8 cellular contexts compared by ENCODE assay signal in genomic region chr4:76212301-76212700, GRCh38. TPM values are rescaled to one million over a fixed set of nuclear protein-coding genes. Genes with fewer than 3 reads are reported as not detected.
A peak's percentile ranks its signal among the peaks of the same experiment; 100 is the strongest.
DNase-seq lines count a peak whose midpoint lies in the region; ATAC-seq and TF ChIP-seq lines count a peak whose summit lies in the region.

No MANE protein-coding gene starts in this region.

- H3K79me2 ChIP-seq in OCI-LY1 (ENCODE audit: insufficient read depth, low read length), result no peaks in the 10 kb centered on the region
- peaks cover 49% of the 10 kb centered on the region for H3K79me2 ChIP-seq in neural progenitor cell (ENCODE audit: low read depth)

- H3K27me3 Mint-ChIP-seq in neural progenitor cell (ENCODE audit: insufficient read depth, low read depth), result peaks cover 4% of the 10 kb centered on the region

- H3K9ac ChIP-seq in OCI-LY1 (ENCODE audit: low read length) (peak overlapping the region; percentile 78; the same call in 1 of the 2 replicates), endocrine pancreas (ENCODE audit: control insufficient read depth, insufficient read depth, low read length) (peak overlapping the region; percentile 16), neural progenitor cell (peak overlapping the region; percentile 58)

- H3K4me3 Mint-ChIP-seq in neural progenitor cell, result peak overlapping the region; percentile 93

- H3F3A ChIP-seq in OCI-LY1 (ENCODE audit: insufficient read depth, low read length) (no peaks in the 10 kb centered on the region), neural progenitor cell (ENCODE audit: low read depth) (peaks cover 15% of the 10 kb centered on the region)

- no peaks in the 10 kb centered on the region for H3K9me3 ChIP-seq in OCI-LY1 (ENCODE audit: low read length)
- no peaks in the 10 kb centered on the region for H3K9me3 ChIP-seq in endocrine pancreas (ENCODE audit: control insufficient read depth, low read length)
- H3K9me3 ChIP-seq in neural progenitor cell (ENCODE audit: low read depth), result no peaks in the 10 kb centered on the region

- no peak for TF ChIP-seq CTCF in C4-2B (conservative IDR thresholded peaks at IDR 0.05)
- TF ChIP-seq CTCF in OCI-LY1 (IDR thresholded peaks at IDR 0.05; ENCODE audit: low read length), result no peak
- TF ChIP-seq CTCF in neural progenitor cell (IDR thresholded peaks at IDR 0.05), result no peak

- H3K27me3 ChIP-seq in OCI-LY1 (ENCODE audit: insufficient read depth, low read length) (no peaks in the 10 kb centered on the region), endocrine pancreas (ENCODE audit: control insufficient read depth, insufficient read depth, low read length) (no peaks in the 10 kb centered on the region), neural progenitor cell (peaks cover 4% of the 10 kb centered on the region)

- H3K9me2 ChIP-seq in OCI-LY1 (ENCODE audit: low read depth, low read length), result no peaks in the 10 kb centered on the region

- no peak for DNase-seq in neural progenitor cell (ENCODE audit: low spot score)
- DNase-seq in DMS153 treated with DMSO at 0.1 percent for 48 hours (lab: John Stamatoyannopoulos, UW; ENCODE audit: unreplicated experiment), result no peak
- DNase-seq in cortex of kidney (lab: John Stamatoyannopoulos, UW), result no peak
- DNase-seq in anterior cingulate cortex (lab: John Stamatoyannopoulos, UW), result no peak

- H3K36me3 ChIP-seq in OCI-LY1 (ENCODE audit: insufficient read depth, low read length), result no peaks in the 10 kb centered on the region
- H3K36me3 ChIP-seq in endocrine pancreas (ENCODE audit: control insufficient read depth, insufficient read depth, low read length), result no peaks in the 10 kb centered on the region
- H3K36me3 ChIP-seq in neural progenitor cell, result no peaks in the 10 kb centered on the region

- ATAC-seq in HG03571 (IDR thresholded peaks at IDR 0.05; ENCODE audit: unreplicated experiment), result no peak

- H3K4me1 Mint-ChIP-seq in neural progenitor cell, result peaks cover 50% of the 10 kb centered on the region

- H3K27ac ChIP-seq in C4-2B (peak overlapping the region; percentile 97), OCI-LY1 (ENCODE audit: low read depth, low read length, poor library complexity, severe bottlenecking) (no peak overlapping the region), neural progenitor cell (no peak overlapping the region)

- peaks cover 5% of the 10 kb centered on the region for H3K36me3 Mint-ChIP-seq in neural progenitor cell

- H4K20me1 ChIP-seq in OCI-LY1 (ENCODE audit: insufficient read depth, low read length) (no peaks in the 10 kb centered on the region), neural progenitor cell (ENCODE audit: low read depth) (peaks cover 13% of the 10 kb centered on the region)

- H3K4me2 ChIP-seq in OCI-LY1 (ENCODE audit: low read length) (peak overlapping the region; percentile 88), neural progenitor cell (peak overlapping the region; percentile 94)

- peaks cover 41% of the 10 kb centered on the region for H3K4me1 ChIP-seq in OCI-LY1 (ENCODE audit: insufficient read depth, low read length, severe bottlenecking)
- peaks cover 27% of the 10 kb centered on the region for H3K4me1 ChIP-seq in endocrine pancreas (ENCODE audit: control insufficient read depth, insufficient read depth, low read length)
- H3K4me1 ChIP-seq in neural progenitor cell, result peaks cover 23% of the 10 kb centered on the region

- H3K4me3 ChIP-seq in OCI-LY1 (ENCODE audit: low read depth, low read length, poor library complexity, severe bottlenecking) (peak overlapping the region; percentile 85), endocrine pancreas (ENCODE audit: control insufficient read depth, insufficient read depth, low read length) (peak overlapping the region; percentile 90), neural progenitor cell (peak overlapping the region; percentile 70)

- no peaks in the 10 kb centered on the region for H3K9me3 Mint-ChIP-seq in neural progenitor cell

- H3K27ac Mint-ChIP-seq in neural progenitor cell, result peak overlapping the region; percentile 2

- H2AFZ ChIP-seq in OCI-LY1 (ENCODE audit: low read length) (no peak overlapping the region), neural progenitor cell (replicated peaks) (no peak overlapping the region)

RNA-seq across cellular contexts. Expression of gene SCARB2, which starts 1.3 kb away (rescaled TPM):
- total RNA-seq in neural progenitor cell (ENCODE audit: low replicate concordance), result 67.1 and 97.4 TPM in 2 replicates

RNA-seq across cellular contexts. Expression of gene FAM47E, which starts 39.2 kb away (rescaled TPM):
- total RNA-seq in neural progenitor cell (ENCODE audit: low replicate concordance), result 3.5 and 7.0 TPM in 2 replicates

Comparison
In these comparisons a context has a peak if more than half of its experiments do, and no peak if none do; other contexts are left out.
1. H3K9ac ChIP-seq: peak in every context shown above with its lines; median percentile 78 in OCI-LY1; 58 in neural progenitor cell; 16 in endocrine pancreas.